ENCODE assay signal across 26 cellular contexts in the genomic region with DNA sequence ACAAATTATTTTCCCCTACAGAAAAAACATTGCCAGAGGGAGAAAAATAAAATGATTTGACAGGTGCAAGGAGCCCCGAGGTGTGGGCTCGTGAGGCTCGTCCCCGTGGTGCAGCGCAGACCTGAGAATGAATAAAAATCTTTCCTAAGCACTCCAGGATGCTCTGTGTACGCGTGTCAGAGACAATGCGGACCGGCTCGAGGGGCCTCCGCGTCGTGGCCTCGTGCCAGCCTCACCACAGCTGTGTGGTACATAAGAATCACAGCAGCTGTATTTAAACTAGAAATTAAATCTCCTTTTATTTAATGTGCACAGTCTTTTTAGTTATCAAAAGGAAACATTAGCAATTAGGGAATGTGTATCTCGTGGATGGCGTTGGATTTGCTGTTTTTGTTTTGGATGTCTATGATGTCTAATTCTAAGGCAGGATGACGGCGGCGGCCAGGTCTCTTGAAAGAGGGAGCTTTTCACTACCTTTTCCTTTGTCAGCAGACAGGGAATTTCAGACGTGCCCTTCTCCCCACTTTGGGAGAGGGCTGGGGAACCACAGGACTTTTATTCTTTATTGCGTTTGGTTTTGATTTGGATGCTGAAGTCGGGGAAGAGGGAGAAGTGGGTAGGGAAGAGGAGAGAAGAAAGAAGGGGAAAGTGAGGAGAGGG.
A peak's percentile ranks its signal among the peaks of the same experiment; 100 is the strongest.
DNase-seq lines count a peak whose midpoint lies in the region; ATAC-seq and TF ChIP-seq lines count a peak whose summit lies in the region.
"Had no signal": no experiment of that assay in that cellular context is flagged by ENCODE, and none has a peak within 500 bp of the region (broad histone marks: within the 10 kb centered on the region; RNA-seq: fewer than 3 reads in every experiment).

No MANE protein-coding gene starts in this region.

- ATAC-seq in HG02588 (IDR thresholded peaks at IDR 0.05; ENCODE audit: unreplicated experiment), result no peak
- ATAC-seq in GM19035 (IDR thresholded peaks at IDR 0.05; ENCODE audit: unreplicated experiment), result no peak
- ATAC-seq: activated CD4-positive, alpha-beta T cell treated with anti-CD3 and anti-CD28 coated beads for 36 hours; activated CD8-positive, alpha-beta T cell treated with anti-CD3 and anti-CD28 coated beads for 36 hours; activated naive CD4-positive, alpha-beta T cell treated with anti-CD3 and anti-CD28 coated beads, Interleukin-2, amount 50 U/mL, for 72 hours; heart right ventricle; naive thymus-derived CD4-positive, alpha-beta T cell; stimulated activated memory B cell treated with anti-CD40 and anti-IgM and Interleukin-4, amounts not matched to agents 10 μg/mL and 1 μg/mL and 100 μg/mL, for 72 hours had no signal

- no peak overlapping the region for H3K4me3 ChIP-seq in SJCRH30
- H3K4me3 ChIP-seq: dorsolateral prefrontal cortex, heart right ventricle, transverse colon had no signal

- no peaks in the 10 kb centered on the region for H3K9me3 Mint-ChIP-seq in nephron progenitor cell
- H3K9me3 Mint-ChIP-seq: activated CD8-positive, alpha-beta T cell treated with anti-CD3 and anti-CD28 coated beads for 36 hours; activated naive CD4-positive, alpha-beta T cell treated with anti-CD3 and anti-CD28 coated beads, Interleukin-2, amount 50 U/mL, for 72 hours; activated T-helper 2 cell treated with anti-CD3 and anti-CD28 coated beads, Interferon-gamma antibody, Interleukin-2, Interleukin-4, amounts not matched to agents 10 μg/mL and 5 μg/mL and 100 μg/mL, durations not matched to agents 14 hours and 24 hours and 36 hours; naive thymus-derived CD4-positive, alpha-beta T cell; T-helper 2 cell treated with Interferon-gamma antibody and Interleukin-4, amounts not matched to agents 5 μg/mL and 100 μg/mL, for 36 hours had no signal

- no peaks in the 10 kb centered on the region for H3K36me3 ChIP-seq in SJCRH30
- H3K36me3 ChIP-seq: heart right ventricle, transverse colon had no signal

- H3K27ac Mint-ChIP-seq in nephron progenitor cell, result peak overlapping the region; percentile 26
- H3K27ac Mint-ChIP-seq: activated CD4-positive, alpha-beta T cell treated with anti-CD3 and anti-CD28 coated beads for 36 hours; activated CD8-positive, alpha-beta T cell treated with anti-CD3 and anti-CD28 coated beads for 36 hours; activated naive CD4-positive, alpha-beta T cell treated with anti-CD3 and anti-CD28 coated beads, Interleukin-2, amount 50 U/mL, for 72 hours; activated T-helper 2 cell treated with anti-CD3 and anti-CD28 coated beads, Interferon-gamma antibody, Interleukin-2, Interleukin-4, amounts not matched to agents 10 μg/mL and 5 μg/mL and 100 μg/mL, durations not matched to agents 14 hours and 24 hours and 36 hours; IgD-negative memory B cell; naive thymus-derived CD4-positive, alpha-beta T cell; stimulated activated memory B cell treated with anti-CD40 and anti-IgM and Interleukin-4, amounts not matched to agents 10 μg/mL and 1 μg/mL and 100 μg/mL, for 72 hours; T-helper 2 cell treated with Interferon-gamma antibody and Interleukin-4, amounts not matched to agents 5 μg/mL and 100 μg/mL, for 36 hours had no signal

- no peak overlapping the region for H3K27ac ChIP-seq in SJCRH30
- H3K27ac ChIP-seq: C4-2B, dorsolateral prefrontal cortex, heart right ventricle, transverse colon, VCaP had no signal

- peaks cover 51% of the 10 kb centered on the region for H3K27me3 ChIP-seq in SJCRH30
- H3K27me3 ChIP-seq: transverse colon had no signal

- H3K4me3 Mint-ChIP-seq in nephron progenitor cell, result no peak overlapping the region
- H3K4me3 Mint-ChIP-seq: activated CD4-positive, alpha-beta T cell treated with anti-CD3 and anti-CD28 coated beads for 36 hours; activated CD8-positive, alpha-beta T cell treated with anti-CD3 and anti-CD28 coated beads for 36 hours; IgD-negative memory B cell; naive thymus-derived CD4-positive, alpha-beta T cell; stimulated activated memory B cell treated with anti-CD40 and anti-IgM and Interleukin-4, amounts not matched to agents 10 μg/mL and 1 μg/mL and 100 μg/mL, for 72 hours; T-helper 2 cell treated with Interferon-gamma antibody and Interleukin-4, amounts not matched to agents 5 μg/mL and 100 μg/mL, for 36 hours had no signal

- H3K4me1 Mint-ChIP-seq in nephron progenitor cell, result peaks cover 28% of the 10 kb centered on the region
- H3K4me1 Mint-ChIP-seq: activated CD4-positive, alpha-beta T cell treated with anti-CD3 and anti-CD28 coated beads for 36 hours; IgD-negative memory B cell; naive thymus-derived CD4-positive, alpha-beta T cell; stimulated activated memory B cell treated with anti-CD40 and anti-IgM and Interleukin-4, amounts not matched to agents 10 μg/mL and 1 μg/mL and 100 μg/mL, for 72 hours had no signal

- TF ChIP-seq CTCF in nephron progenitor cell (IDR thresholded peaks at IDR 0.05), result no peak

- peak; percentile 44 for DNase-seq in DMS79 treated with DMSO at 0.1 percent for 48 hours (lab: John Stamatoyannopoulos, UW)
- DNase-seq in NCI-H1092 treated with DMSO at 0.1 percent for 48 hours (lab: John Stamatoyannopoulos, UW), result peak; percentile 85
- DNase-seq in NCI-H345 (lab: John Stamatoyannopoulos, UW), result peak; percentile 87
- DNase-seq in nephron progenitor cell, result no peak
- no peak for DNase-seq in SJCRH30
- DNase-seq: activated CD4-positive, alpha-beta T cell treated with anti-CD3 and anti-CD28 coated beads for 36 hours; activated CD8-positive, alpha-beta T cell treated with anti-CD3 and anti-CD28 coated beads for 36 hours; DND-41; dorsolateral prefrontal cortex; foreskin melanocyte; heart right ventricle; naive thymus-derived CD4-positive, alpha-beta T cell; NCI-H526; SIG-M5; stimulated activated CD4-positive, alpha-beta T cell treated with anti-CD3 and anti-CD28 coated beads, Interleukin-15, amount 100 ng/mL, for 24 hours; transverse colon had no signal

- no peaks in the 10 kb centered on the region for H3K36me3 Mint-ChIP-seq in nephron progenitor cell (ENCODE audit: low read depth)
- H3K36me3 Mint-ChIP-seq: activated naive CD4-positive, alpha-beta T cell treated with anti-CD3 and anti-CD28 coated beads, Interleukin-2, amount 50 U/mL, for 72 hours; IgD-negative memory B cell; naive thymus-derived CD4-positive, alpha-beta T cell; stimulated activated memory B cell treated with anti-CD40 and anti-IgM and Interleukin-4, amounts not matched to agents 10 μg/mL and 1 μg/mL and 100 μg/mL, for 72 hours had no signal

- no peaks in the 10 kb centered on the region for H3K9me3 ChIP-seq in SJCRH30 (replicated peaks)
- H3K9me3 ChIP-seq: Caco-2, heart right ventricle, transverse colon had no signal

- no peaks in the 10 kb centered on the region for H3K4me1 ChIP-seq in SJCRH30
- H3K4me1 ChIP-seq: Caco-2, heart right ventricle, transverse colon had no signal

- H3K27me3 Mint-ChIP-seq in nephron progenitor cell (ENCODE audit: low read depth, poor library complexity), result peaks cover 13% of the 10 kb centered on the region

Comparison
In these comparisons a context has a peak if more than half of its experiments do, and no peak if none do; other contexts are left out.
1. DNase-seq: peak in DMS79 treated with DMSO at 0.1 percent for 48 hours (single experiment), NCI-H1092 treated with DMSO at 0.1 percent for 48 hours (single experiment) and NCI-H345 (single experiment); none in nephron progenitor cell (single experiment) and SJCRH30 (0 of 2).